Comparison of ENCODE assay signal across 14 cellular contexts in the genomic region with DNA sequence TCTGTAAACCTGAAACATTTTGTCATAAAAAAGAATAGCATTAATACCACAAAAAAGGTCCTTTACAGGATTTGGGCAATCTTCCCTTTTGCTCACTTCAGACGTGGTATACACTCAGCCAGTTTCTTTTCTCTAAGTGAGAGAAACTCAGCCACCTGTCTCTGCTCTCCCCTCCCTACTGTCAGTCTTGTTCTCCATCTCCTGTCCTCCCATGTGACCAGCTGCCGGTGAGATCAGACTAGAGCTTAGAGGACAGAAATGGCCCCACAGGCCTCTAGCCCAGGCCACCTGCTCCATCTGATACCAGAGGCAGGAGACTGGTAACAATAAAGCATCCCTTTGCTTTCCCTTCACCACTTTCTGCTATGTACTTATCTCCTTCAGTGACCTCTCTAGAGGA. TPM values are rescaled to one million over a fixed set of nuclear protein-coding genes. Genes with fewer than 3 reads are reported as not detected.
DNase-seq lines count a peak whose midpoint lies in the region; ATAC-seq and TF ChIP-seq lines count a peak whose summit lies in the region.
"Had no signal": no experiment of that assay in that cellular context is flagged by ENCODE, and none has a peak within 500 bp of the region (broad histone marks: within the 10 kb centered on the region; RNA-seq: fewer than 3 reads in every experiment).

No MANE protein-coding gene starts in this region.

- peak; percentile 92 for ATAC-seq in GM19395 (IDR thresholded peaks at IDR 0.05; ENCODE audit: unreplicated experiment)
- ATAC-seq in HG03064 (IDR thresholded peaks at IDR 0.05; ENCODE audit: low read depth, unreplicated experiment), result peak; percentile 81
- ATAC-seq in left lung, result no peak
- ATAC-seq: naive thymus-derived CD4-positive, alpha-beta T cell; stimulated activated naive B cell treated with anti-CD40 and anti-IgM and Interleukin-4, amounts not matched to agents 10 μg/mL and 1 μg/mL and 100 μg/mL, for 72 hours had no signal

- TF ChIP-seq CTCF in GM10266 (IDR thresholded peaks at IDR 0.05; ENCODE audit: control insufficient read depth, insufficient read depth, low read depth, missing control alignments) (no peak), left lung (IDR thresholded peaks at IDR 0.05) (no peak), stomach (IDR thresholded peaks at IDR 0.05) (no peak)

- peak; percentile 36 for DNase-seq in GM10266 (ENCODE audit: extremely low spot score)
- DNase-seq in SK-N-DZ (ENCODE audit: low spot score), result peak; percentile 26
- DNase-seq in left lung, result no peak
- no peak for DNase-seq in stomach
- DNase-seq in stimulated activated CD4-positive, alpha-beta T cell treated with anti-CD3 and anti-CD28 coated beads, Interleukin-2, amount 100 ng/mL, for 24 hours, result no peak
- DNase-seq in islet precursor cell, result no peak
- DNase-seq: Caco-2; effector memory CD4-positive, alpha-beta T cell; naive thymus-derived CD4-positive, alpha-beta T cell; NCI-H1092 treated with DMSO at 0.1 percent for 48 hours; stimulated activated CD4-positive, alpha-beta T cell treated with anti-CD3 and anti-CD28 coated beads, Interleukin-12 subunit alpha, Interleukin-12 subunit beta, amount 100 ng/mL, for 4 hours; stimulated activated naive B cell treated with anti-CD40 and anti-IgM and Interleukin-4, amounts not matched to agents 10 μg/mL and 1 μg/mL and 100 μg/mL, for 72 hours had no signal

- peaks cover 0 to 36% of the 10 kb centered on the region in 2 donors for H3K36me3 ChIP-seq in left lung
- peaks cover 5 to 39% (median 19%) of the 10 kb centered on the region in 4 donors for H3K36me3 ChIP-seq in stomach

- TF ChIP-seq EP300 in stomach (IDR thresholded peaks at IDR 0.05), result no peak

- no peak overlapping the region for H3K4me3 ChIP-seq in left lung
- H3K4me3 ChIP-seq in stomach, result no peak overlapping the region

- 72 to 83% (median 75%) methylated on average over 2 of the region's 2 CpGs for WGBS in stomach, 5 donors

- intact Hi-C loops in left lung (cut with DNase I) (no loop called here), stomach (cut with DNase I; ENCODE audit: low total_unique reads) (no loop called here)

- no peaks in the 10 kb centered on the region for H3K27me3 ChIP-seq in left lung
- H3K27me3 ChIP-seq in stomach, result no peaks in the 10 kb centered on the region

- H3K9me3 ChIP-seq in left lung (no peaks in the 10 kb centered on the region), stomach (no peaks in the 10 kb centered on the region)
- H3K9me3 ChIP-seq: Caco-2 had no signal

- TF ChIP-seq POLR2A in stomach (IDR thresholded peaks at IDR 0.05), result no peak

- H3K27ac ChIP-seq in left lung (no peak overlapping the region), stomach (no peak overlapping the region)

- H3K4me1 ChIP-seq in left lung (no peaks in the 10 kb centered on the region), stomach (peaks cover 0 to 24% (median 9%) of the 10 kb centered on the region in 4 donors)

RNA-seq across cellular contexts. Expression of gene CMC2, which starts 34.9 kb away (rescaled TPM):
- polyA plus RNA-seq in SK-N-DZ (2014; cell fraction: cytosol; rRNA removed), result 182 and 271 TPM in 2 replicates
- 107 and 121 TPM in 2 replicates for polyA plus RNA-seq in SK-N-DZ (2014; cell fraction: nucleus; rRNA removed)
- total RNA-seq in left lung (10 to 100 TPM; 46.2 to 52.1 TPM), stomach (100 to 1,000 TPM in 1 of 5 donors, 10 to 100 TPM in 4; 10.4 to 149 (median 50.1) TPM)
- 100 to 1,000 TPM in 2 of 3 donors, 10 to 100 TPM in 1; 72.8 to 146 (median 116) TPM for polyA plus RNA-seq in stomach

RNA-seq across cellular contexts. Expression of gene CENPN, which starts 35.2 kb away (rescaled TPM):
- 90.7 and 101 TPM in 2 replicates for polyA plus RNA-seq in SK-N-DZ (2014; cell fraction: cytosol; rRNA removed)
- 50.9 and 54.8 TPM in 2 replicates for polyA plus RNA-seq in SK-N-DZ (2014; cell fraction: nucleus; rRNA removed)
- total RNA-seq in left lung, result 10 to 100 TPM; 12.3 to 14.7 TPM
- 10 to 100 TPM in 2 of 5 donors, 1 to 10 TPM in 2, not detected in 1; 1.8 to 18.4 (median 9.3) TPM for total RNA-seq in stomach
- polyA plus RNA-seq in stomach, result 10 to 100 TPM in 2 of 3 donors, 1 to 10 TPM in 1; 5.0 to 20.0 (median 13.2) TPM

Comparison
In these comparisons a context has a peak if more than half of its experiments do, and no peak if none do; other contexts are left out.
1. DNase-seq: peak in GM10266 (single experiment) and SK-N-DZ (single experiment); none in left lung (0 of 2), stomach (single experiment), stimulated activated CD4-positive, alpha-beta T cell treated with anti-CD3 and anti-CD28 coated beads, Interleukin-2, amount 100 ng/mL, for 24 hours (0 of 2) and islet precursor cell (single experiment).